In genomic region chr15:38886315-38887163, GRCh38 we compare ENCODE assay signal across 14 cellular contexts.
A peak's percentile ranks its signal among the peaks of the same experiment; 100 is the strongest.
DNase-seq lines count a peak whose midpoint lies in the region; TF ChIP-seq lines count a peak whose summit lies in the region.
"Had no signal": no experiment of that assay in that cellular context is flagged by ENCODE, and none has a peak within 500 bp of the region (broad histone marks: within the 10 kb centered on the region; RNA-seq: fewer than 3 reads in every experiment).

No MANE protein-coding gene starts in this region.

- H4K5ac ChIP-seq in mesendoderm (ENCODE audit: low read length), result no peak overlapping the region

- no peaks in the 10 kb centered on the region for H3K27me3 ChIP-seq in mesendoderm (ENCODE audit: insufficient read depth, low read length, poor library complexity)

- H3K79me2 ChIP-seq in mesendoderm (ENCODE audit: control insufficient read depth, insufficient read depth, low read length), result no peaks in the 10 kb centered on the region

- H3K9ac ChIP-seq in mesendoderm (ENCODE audit: low read length), result no peak overlapping the region

- no peak overlapping the region for H3K4me2 ChIP-seq in mesendoderm (ENCODE audit: low read length)

- no peaks in the 10 kb centered on the region for H3K36me3 ChIP-seq in mesendoderm (ENCODE audit: control insufficient read depth, insufficient read depth, low read length)
- H3K36me3 ChIP-seq: left ventricle myocardium inferior had no signal

- H4K8ac ChIP-seq in mesendoderm (ENCODE audit: low read depth, low read length), result no peak overlapping the region

- H3K4me1 ChIP-seq in mesendoderm (ENCODE audit: control insufficient read depth, low read depth, low read length), result no peaks in the 10 kb centered on the region
- H3K4me1 ChIP-seq: psoas muscle had no signal

- H3K27ac ChIP-seq in mesendoderm (ENCODE audit: low read depth, low read length), result no peak overlapping the region
- H3K27ac ChIP-seq: epithelial cell of prostate, left ventricle myocardium inferior, psoas muscle had no signal

- H2BK120ac ChIP-seq in mesendoderm (ENCODE audit: low read depth, low read length), result no peak overlapping the region

- no peak overlapping the region for H3K18ac ChIP-seq in mesendoderm (ENCODE audit: low read length)

- H3K56ac ChIP-seq in mesendoderm (ENCODE audit: low read length), result no peak overlapping the region

- TF ChIP-seq CTCF in fibroblast of mammary gland (conservative IDR thresholded peaks at IDR 0.05; ENCODE audit: control insufficient read depth, insufficient read depth, low read depth, low read length), result no peak

- H3K4ac ChIP-seq in mesendoderm (ENCODE audit: low read depth, low read length), result no peak overlapping the region

- H3K79me1 ChIP-seq in mesendoderm (ENCODE audit: low read length), result no peaks in the 10 kb centered on the region

- peak; percentile 13 for DNase-seq in DMS53 (lab: John Stamatoyannopoulos, UW)
- DNase-seq in DMS53 treated with DMSO at 0.1 percent for 48 hours (lab: John Stamatoyannopoulos, UW; ENCODE audit: unreplicated experiment), result no peak
- DNase-seq in RPMI7951 (ENCODE audit: low read depth), result peak; percentile 92
- peak; percentile 93 for DNase-seq in fibroblast of mammary gland (ENCODE audit: low read depth)
- DNase-seq in stromal cell of bone marrow (ENCODE audit: low read depth), result peak; percentile 65
- DNase-seq in activated CD8-positive, alpha-beta memory T cell treated with anti-CD3 and anti-CD28 coated beads, Interleukin-2, amount 50 U/mL, for 4 hours, result no peak
- DNase-seq in mesendoderm, result no peak
- DNase-seq in NCI-H82 treated with DMSO at 0.1 percent for 48 hours (lab: John Stamatoyannopoulos, UW; ENCODE audit: unreplicated experiment), result no peak
- DNase-seq: 8988T, left ventricle myocardium inferior, NCI-H2171, psoas muscle, T-cell had no signal

- H2BK5ac ChIP-seq in mesendoderm (ENCODE audit: low read length), result no peak overlapping the region

- H3K4me3 ChIP-seq in fibroblast of mammary gland (ENCODE audit: control insufficient read depth, low read depth, low read length) (no peak overlapping the region), mesendoderm (ENCODE audit: low read length) (no peak overlapping the region)
- H3K4me3 ChIP-seq: left ventricle myocardium inferior, psoas muscle had no signal

- H2BK15ac ChIP-seq in mesendoderm (replicated peaks; ENCODE audit: low read depth), result no peak overlapping the region

- no peak overlapping the region for H2AK5ac ChIP-seq in mesendoderm (ENCODE audit: low read length)

- H3K23ac ChIP-seq in mesendoderm (ENCODE audit: low read length), result no peak overlapping the region

- WGBS in mesendoderm (ENCODE audit: extremely low coverage, insufficient coverage, low lambda C conversion rate), result no CpG with 5 or more reads among the region's 2 CpGs

Comparison
In these comparisons a context has a peak if more than half of its experiments do, and no peak if none do; other contexts are left out.
1. DNase-seq: peak in DMS53 (single experiment), RPMI7951 (single experiment), fibroblast of mammary gland (single experiment) and stromal cell of bone marrow (single experiment); none in DMS53 treated with DMSO at 0.1 percent for 48 hours (single experiment), activated CD8-positive, alpha-beta memory T cell treated with anti-CD3 and anti-CD28 coated beads, Interleukin-2, amount 50 U/mL, for 4 hours (single experiment), mesendoderm (single experiment) and NCI-H82 treated with DMSO at 0.1 percent for 48 hours (single experiment).